In the genomic region with DNA sequence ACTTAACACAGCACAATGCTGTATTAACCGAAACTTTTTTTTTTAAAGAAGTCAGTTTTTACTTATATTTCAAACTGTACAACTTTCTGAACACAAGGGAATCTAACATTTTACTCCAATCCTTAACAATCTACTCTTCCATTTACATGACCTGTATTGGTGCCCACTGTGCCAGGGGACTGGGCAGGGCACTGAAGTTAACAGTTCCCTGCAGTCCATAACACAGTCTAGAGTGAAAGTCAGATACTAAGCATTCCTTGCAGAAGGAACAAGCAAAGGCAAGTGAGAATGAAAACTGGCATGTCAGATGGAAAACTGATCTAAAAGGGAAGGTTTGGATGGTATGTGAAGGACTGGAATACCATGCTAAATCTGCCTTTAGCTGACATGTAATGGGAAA, we compare ENCODE assay signal across 33 cellular contexts.
"Had no signal": no experiment of that assay in that cellular context is flagged by ENCODE, and none has a peak within 500 bp of the region (broad histone marks: within the 10 kb centered on the region; RNA-seq: fewer than 3 reads in every experiment).

No MANE protein-coding gene starts in this region.

- H3K27me3 ChIP-seq: brain microvascular endothelial cell, Peyer's patch had no signal

- H3K9me3 ChIP-seq: Peyer's patch had no signal

- H3K27me3 Mint-ChIP-seq: activated CD4-positive, alpha-beta memory T cell treated with anti-CD3 and anti-CD28 coated beads, Interleukin-2, amount 10 ng/mL, durations not matched to agents 7 days and 5 days; activated CD8-positive, alpha-beta memory T cell treated with anti-CD3 and anti-CD28 coated beads, Interleukin-2, amount 10 ng/mL, durations not matched to agents 7 days and 5 days; activated naive CD8-positive, alpha-beta T cell treated with anti-CD3 and anti-CD28 coated beads for 36 hours had no signal

- H3K9me3 Mint-ChIP-seq: activated CD4-positive, alpha-beta memory T cell treated with anti-CD3 and anti-CD28 coated beads, Interleukin-2, amount 10 ng/mL, durations not matched to agents 7 days and 5 days; activated naive CD8-positive, alpha-beta T cell treated with anti-CD3 and anti-CD28 coated beads for 36 hours had no signal

- H3K27ac Mint-ChIP-seq: activated CD4-positive, alpha-beta memory T cell treated with anti-CD3 and anti-CD28 coated beads, Interleukin-2, amount 10 ng/mL, durations not matched to agents 7 days and 5 days; activated CD8-positive, alpha-beta memory T cell treated with anti-CD3 and anti-CD28 coated beads, Interleukin-2, amount 10 ng/mL, durations not matched to agents 7 days and 5 days; activated naive CD8-positive, alpha-beta T cell treated with anti-CD3 and anti-CD28 coated beads for 36 hours had no signal

- H3K4me3 Mint-ChIP-seq: activated CD4-positive, alpha-beta memory T cell treated with anti-CD3 and anti-CD28 coated beads, Interleukin-2, amount 10 ng/mL, durations not matched to agents 7 days and 5 days; activated CD8-positive, alpha-beta memory T cell treated with anti-CD3 and anti-CD28 coated beads, Interleukin-2, amount 10 ng/mL, durations not matched to agents 7 days and 5 days; activated naive CD8-positive, alpha-beta T cell treated with anti-CD3 and anti-CD28 coated beads for 36 hours had no signal

- H3K4me1 Mint-ChIP-seq: activated CD8-positive, alpha-beta memory T cell treated with anti-CD3 and anti-CD28 coated beads, Interleukin-2, amount 10 ng/mL, durations not matched to agents 7 days and 5 days had no signal

- H3K27ac ChIP-seq: brain microvascular endothelial cell, Peyer's patch, WERI-Rb-1 had no signal

- DNase-seq: activated CD4-positive, alpha-beta memory T cell treated with anti-CD3 and anti-CD28 coated beads, Interleukin-2, amount 10 ng/mL, durations not matched to agents 7 days and 5 days; activated CD4-positive, alpha-beta T cell treated with anti-CD3 and anti-CD28 coated beads for 1 hour; activated CD4-positive, alpha-beta T cell treated with anti-CD3 and anti-CD28 coated beads for 48 hours; activated CD4-positive, CD25-positive, alpha-beta regulatory T cell; activated CD8-positive, alpha-beta memory T cell treated with anti-CD3 and anti-CD28 coated beads for 24 hours; activated CD8-positive, alpha-beta memory T cell treated with anti-CD3 and anti-CD28 coated beads, Interleukin-2, amount 10 ng/mL, durations not matched to agents 7 days and 5 days; activated CD8-positive, alpha-beta memory T cell treated with anti-CD3 and anti-CD28 coated beads, Interleukin-2, amount 50 U/mL, for 48 hours; activated effector memory CD4-positive, alpha-beta T cell treated with anti-CD3 and anti-CD28 coated beads, Interleukin-2, amount 50 U/mL, for 16 hours; activated naive CD4-positive, alpha-beta T cell; activated naive CD4-positive, alpha-beta T cell treated with anti-CD3 and anti-CD28 coated beads, Interleukin-2, amount 50 U/mL, for 16 hours; activated naive CD8-positive, alpha-beta T cell treated with anti-CD3 and anti-CD28 coated beads for 36 hours; activated T-cell treated with anti-CD3 and anti-CD28 coated beads, Interleukin-2, amount 50 U/mL, for 48 hours; amniotic stem cell; aorta; brain microvascular endothelial cell; Kasumi-1; KG1; MM.1S; MV-4-11; NCI-H1092; NCI-H1436 treated with DMSO at 0.1 percent for 48 hours; NCI-H1694 treated with DMSO at 0.1 percent for 48 hours; NCI-H2029; NCI-H345; NCI-H524 treated with DMSO at 0.1 percent for 48 hours; NK-92 treated with Interleukin-12 subunit alpha and Interleukin-12 subunit beta, amount 100 ng/mL, for 24 hours; PC-3; Peyer's patch; RPMI8226; SW 1271; T-helper 1 cell; T1000; WERI-Rb-1 had no signal

- H3K4me3 ChIP-seq: Peyer's patch had no signal

- H3K4me1 ChIP-seq: Peyer's patch had no signal

- ATAC-seq: activated CD8-positive, alpha-beta memory T cell treated with anti-CD3 and anti-CD28 coated beads, Interleukin-2, amount 10 ng/mL, durations not matched to agents 7 days and 5 days; PC-3 had no signal
